Comparison of ENCODE assay signal across 17 cellular contexts in genomic region chr17:50288306-50288705, GRCh38. TPM values are rescaled to one million over a fixed set of nuclear protein-coding genes. Genes with fewer than 3 reads are reported as not detected.
DNase-seq lines count a peak whose midpoint lies in the region; ATAC-seq and TF ChIP-seq lines count a peak whose summit lies in the region.
"Had no signal": no experiment of that assay in that cellular context is flagged by ENCODE, and none has a peak within 500 bp of the region (broad histone marks: within the 10 kb centered on the region; RNA-seq: fewer than 3 reads in every experiment).

No MANE protein-coding gene starts in this region.

- no peak for ATAC-seq in HG03039 (IDR thresholded peaks at IDR 0.05; ENCODE audit: unreplicated experiment)
- no peak for ATAC-seq in GM19463 (IDR thresholded peaks at IDR 0.05; ENCODE audit: unreplicated experiment)
- ATAC-seq: activated CD8-positive, alpha-beta T cell treated with anti-CD3 and anti-CD28 coated beads, Interleukin-2, amount 10 ng/mL, durations not matched to agents 7 days and 5 days; mucosa of descending colon had no signal

- H3K9me3 ChIP-seq in thyroid gland: no peaks in the 10 kb centered on the region
- H3K9me3 ChIP-seq: mucosa of descending colon had no signal

- no peaks in the 10 kb centered on the region for H3K27me3 ChIP-seq in rectal smooth muscle tissue (ENCODE audit: control insufficient read depth, insufficient read depth, low read length)
- H3K27me3 ChIP-seq in thyroid gland: no peaks in the 10 kb centered on the region
- H3K27me3 ChIP-seq: cardiac muscle cell had no signal

- H3K9ac ChIP-seq in rectal smooth muscle tissue (ENCODE audit: low read length): no peak overlapping the region

- 82 to 84% methylated on average over 4 of the region's 4 CpGs for WGBS in thyroid gland, 2 donors

- peaks cover 20% of the 10 kb centered on the region for H3K4me1 ChIP-seq in rectal smooth muscle tissue (ENCODE audit: control insufficient read depth, insufficient read depth, low read length)
- H3K4me1 ChIP-seq in thyroid gland: peaks cover 0 to 8% of the 10 kb centered on the region in 2 donors

- intact Hi-C loops in thyroid gland (cut with DNase I): no loop called here

- no peaks in the 10 kb centered on the region for H3K9me3 Mint-ChIP-seq in chondrocyte (ENCODE audit: low read depth)
- H3K9me3 Mint-ChIP-seq: activated naive CD4-positive, alpha-beta T cell treated with anti-CD3 and anti-CD28 coated beads, Interleukin-2, amount 50 U/mL, for 24 hours had no signal

- peak overlapping the region; percentile 94 for H3K27ac ChIP-seq in rectal smooth muscle tissue (ENCODE audit: low read depth, low read length)
- H3K27ac ChIP-seq in thyroid gland: peak overlapping the region in 1 of 3 donors; percentile 69
- H3K27ac ChIP-seq: cardiac muscle cell had no signal

- peaks cover 85% of the 10 kb centered on the region for H3K4me1 Mint-ChIP-seq in chondrocyte (ENCODE audit: low read depth)
- H3K4me1 Mint-ChIP-seq: activated naive CD4-positive, alpha-beta T cell treated with anti-CD3 and anti-CD28 coated beads, Interleukin-2, amount 50 U/mL, for 24 hours had no signal

- TF ChIP-seq CTCF in chondrocyte (IDR thresholded peaks at IDR 0.05) (no peak), thyroid gland (IDR thresholded peaks at IDR 0.05) (no peak)

- H3K27me3 Mint-ChIP-seq in chondrocyte (ENCODE audit: low read depth): no peaks in the 10 kb centered on the region

- no peak for TF ChIP-seq POLR2A in thyroid gland (IDR thresholded peaks at IDR 0.05)

- H3K4me3 ChIP-seq in rectal smooth muscle tissue (ENCODE audit: low read length) (no peak overlapping the region), thyroid gland (replicated peaks in 1 of 3) (no peak overlapping the region)
- H3K4me3 ChIP-seq: cardiac muscle cell, mucosa of descending colon had no signal

- DNase-seq in DMS 273 treated with DMSO at 0.1 percent for 48 hours (lab: John Stamatoyannopoulos, UW) (peak; percentile 76), NCI-H524 (lab: John Stamatoyannopoulos, UW) (peak; percentile 97 to 98), chondrocyte (ENCODE audit: low spot score) (peak; percentile 5), thyroid gland (no peak), NCI-H2029 treated with DMSO at 0.1 percent for 48 hours (lab: John Stamatoyannopoulos, UW) (no peak)
- DNase-seq: activated CD8-positive, alpha-beta T cell treated with anti-CD3 and anti-CD28 coated beads, Interleukin-2, amount 10 ng/mL, durations not matched to agents 7 days and 5 days; NCI-H1436 treated with DMSO at 0.1 percent for 48 hours; NCI-H748 treated with DMSO at 0.1 percent for 48 hours; SHP77; trophoblast cell had no signal

- peak overlapping the region; percentile 79 for H3K4me3 Mint-ChIP-seq in chondrocyte (ENCODE audit: unreplicated experiment)
- H3K4me3 Mint-ChIP-seq: activated CD8-positive, alpha-beta T cell treated with anti-CD3 and anti-CD28 coated beads, Interleukin-2, amount 10 ng/mL, durations not matched to agents 7 days and 5 days; activated naive CD4-positive, alpha-beta T cell treated with anti-CD3 and anti-CD28 coated beads, Interleukin-2, amount 50 U/mL, for 24 hours had no signal

- H3K36me3 ChIP-seq in rectal smooth muscle tissue (ENCODE audit: control insufficient read depth, insufficient read depth, low read length) (no peaks in the 10 kb centered on the region), thyroid gland (no peaks in the 10 kb centered on the region)
- H3K36me3 ChIP-seq: cardiac muscle cell had no signal

- H3K36me3 Mint-ChIP-seq in chondrocyte (ENCODE audit: low read depth): peaks cover 22% of the 10 kb centered on the region
- H3K36me3 Mint-ChIP-seq: activated naive CD4-positive, alpha-beta T cell treated with anti-CD3 and anti-CD28 coated beads, Interleukin-2, amount 50 U/mL, for 24 hours had no signal

- H3K27ac Mint-ChIP-seq in chondrocyte (ENCODE audit: unreplicated experiment): peak overlapping the region; percentile 99
- H3K27ac Mint-ChIP-seq: activated CD8-positive, alpha-beta T cell treated with anti-CD3 and anti-CD28 coated beads, Interleukin-2, amount 10 ng/mL, durations not matched to agents 7 days and 5 days; activated naive CD4-positive, alpha-beta T cell treated with anti-CD3 and anti-CD28 coated beads, Interleukin-2, amount 50 U/mL, for 24 hours had no signal

RNA-seq across cellular contexts. Expression of gene TMEM92, which starts 14.0 kb away (rescaled TPM):
- total RNA-seq in chondrocyte (1.6 to 1.7 TPM (median 1.7 TPM) in 3 replicates), thyroid gland (not detected)
- total RNA-seq: activated CD8-positive, alpha-beta T cell treated with anti-CD3 and anti-CD28 coated beads, Interleukin-2, amount 10 ng/mL, durations not matched to agents 7 days and 5 days; pulmonary artery endothelial cell had no signal

RNA-seq across cellular contexts. Expression of gene XYLT2, which starts 57.6 kb away (rescaled TPM):
- total RNA-seq in chondrocyte (33.5 to 34.1 TPM (median 33.7 TPM) in 3 replicates), thyroid gland (10 to 100 TPM; 22.4 to 33.4 (median 28.8) TPM)

Comparison
In these comparisons a context has a peak if more than half of its experiments do, and no peak if none do; other contexts are left out.
1. DNase-seq: peak in DMS 273 treated with DMSO at 0.1 percent for 48 hours (single experiment), NCI-H524 (2 of 2) and chondrocyte (single experiment); none in thyroid gland (0 of 2) and NCI-H2029 treated with DMSO at 0.1 percent for 48 hours (single experiment).